In the genomic region with DNA sequence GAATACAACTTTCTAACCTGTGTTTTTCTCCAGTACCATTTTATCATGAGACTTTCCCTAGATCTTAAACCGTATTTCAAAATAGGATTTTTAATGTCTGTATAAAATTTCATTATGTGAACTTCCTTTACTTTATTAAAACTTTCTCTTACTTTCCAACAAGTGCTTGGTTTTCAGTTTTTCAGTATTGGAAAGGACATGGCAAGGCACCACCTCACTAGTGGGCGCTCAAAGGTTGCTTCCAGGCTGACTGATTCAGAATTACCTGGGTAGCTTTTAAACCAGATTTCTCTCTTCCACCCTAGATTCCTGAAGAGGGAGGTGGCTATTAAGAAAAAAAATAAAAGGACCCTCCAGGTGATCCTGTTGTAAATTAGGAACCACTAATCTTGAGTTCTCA, we compare ENCODE assay signal across 15 cellular contexts.
A peak's percentile ranks its signal among the peaks of the same experiment; 100 is the strongest.
DNase-seq lines count a peak whose midpoint lies in the region; ATAC-seq, FAIRE-seq and TF ChIP-seq lines count a peak whose summit lies in the region.
"Had no signal": no experiment of that assay in that cellular context is flagged by ENCODE, and none has a peak within 500 bp of the region (broad histone marks: within the 10 kb centered on the region; RNA-seq: fewer than 3 reads in every experiment).

No MANE protein-coding gene starts in this region.

- no peak for ATAC-seq in gastroesophageal sphincter
- ATAC-seq: activated naive CD4-positive, alpha-beta T cell treated with anti-CD3 and anti-CD28 coated beads, Interleukin-2, amount 50 U/mL, for 72 hours; K562; left lobe of liver had no signal

- POLR2A ChIA-PET in H1 (lab: Charles Lee; ENCODE audit: partially characterized antibody), result no interaction called here

- CTCF ChIA-PET in H1 (lab: Charles Lee; ENCODE audit: partially characterized antibody), result interaction anchor here (0.7 to 1.5 kb wide), 7 partner anchors 33 to 768 kb away, joined by 3 to 4 read pairs (median 3); no protein-coding TSS in a partner anchor

- no peak overlapping the region for H3K56ac ChIP-seq in H1 (replicated peaks; ENCODE audit: insufficient read length, low read depth, low read length)

- TF ChIP-seq POLR2A in H1 (IDR thresholded peaks at IDR 0.05; ENCODE audit: control extremely low read depth in 1 of 2, low read depth in 2 of 2, low read length in 2 of 2) (no peak), gastroesophageal sphincter (IDR thresholded peaks at IDR 0.05) (no peak)

- WGBS in H1 (ENCODE audit: extremely low coverage in 1 of 2, insufficient coverage in 1 of 2, insufficient read length in 1 of 2, insufficient replicate concordance in 2 of 2, low coverage in 1 of 2, low lambda C conversion rate in 2 of 2, missing lambda C conversion rate in 1 of 2), 2 experiments, result 22% methylated on average over 2 of the region's 2 CpGs; no CpG with 5 or more reads in 1 of the 2 experiments
- 68 to 94% methylated on average over 2 of the region's 2 CpGs for WGBS in gastroesophageal sphincter (ENCODE audit: low coverage in 1 of 2), 2 donors

- TF ChIP-seq CTCF in 22Rv1 (IDR thresholded peaks at IDR 0.05) (peak; percentile 49), H1 (IDR thresholded peaks at IDR 0.05; ENCODE audit: control extremely low read depth in 1 of 3, insufficient read depth in 1 of 3, low read depth in 1 of 3, low read length in 3 of 3) (peak; percentile 37 to 54 (median 50)), osteoblast (IDR thresholded peaks at IDR 0.05; ENCODE audit: extremely low read depth, low read depth, low read length) (no peak), gastroesophageal sphincter (IDR thresholded peaks at IDR 0.05) (no peak)

- no peak for TF ChIP-seq EP300 in H1 (IDR thresholded peaks at IDR 0.05; ENCODE audit: borderline replicate concordance in 1 of 2, low read depth in 2 of 2, low read length in 2 of 2)
- no peak for TF ChIP-seq EP300 in gastroesophageal sphincter (IDR thresholded peaks at IDR 0.05)

- no peak overlapping the region for H2BK120ac ChIP-seq in H1 (replicated peaks; ENCODE audit: low read depth, low read length)

- H2BK20ac ChIP-seq in H1 (ENCODE audit: low read length), result no peak overlapping the region

- no peak overlapping the region for H3K4me2 ChIP-seq in H1 (ENCODE audit: insufficient read depth in 1 of 2, low read depth in 2 of 2, low read length in 2 of 2)
- no peak overlapping the region for H3K4me2 ChIP-seq in osteoblast (ENCODE audit: insufficient read depth, low read length)

- H4K20me1 ChIP-seq in H1 (replicated peaks in 1 of 2; ENCODE audit: control insufficient read depth in 1 of 2, insufficient read depth in 2 of 2, low read length in 2 of 2) (no peaks in the 10 kb centered on the region), osteoblast (ENCODE audit: insufficient read depth, low read length) (no peaks in the 10 kb centered on the region)

- H4K8ac ChIP-seq in H1 (ENCODE audit: extremely low read depth, insufficient read depth, low read length), result no peak overlapping the region

- no peaks in the 10 kb centered on the region for H3K9me3 ChIP-seq in H1 (ENCODE audit: insufficient read depth in 2 of 2, low read depth in 1 of 2, low read length in 1 of 2)
- no peaks in the 10 kb centered on the region for H3K9me3 ChIP-seq in osteoblast (ENCODE audit: low read depth, low read length)
- no peaks in the 10 kb centered on the region for H3K9me3 ChIP-seq in gastroesophageal sphincter
- H3K9me3 ChIP-seq: tibial nerve had no signal

- no peak overlapping the region for H3K9ac ChIP-seq in H1 (replicated peaks in 1 of 4; ENCODE audit: extremely low read depth in 1 of 4, low read depth in 3 of 4, low read length in 3 of 4)

- no peak overlapping the region for H3K23ac ChIP-seq in H1 (ENCODE audit: insufficient read length)

- no peak overlapping the region for H2AK5ac ChIP-seq in H1 (ENCODE audit: low read depth, low read length)

- H2BK12ac ChIP-seq in H1 (ENCODE audit: low read depth, low read length), result no peak overlapping the region

- no peak overlapping the region for H3K18ac ChIP-seq in H1 (ENCODE audit: extremely low read depth, low read length)

- no peaks in the 10 kb centered on the region; the same call in 1 of the 2 replicates for H3K23me2 ChIP-seq in H1 (ENCODE audit: low read depth, low read length)

- DNase-seq in Daoy (ENCODE audit: low read depth), result peak; percentile 13
- peak; percentile 61 for DNase-seq in NCI-H146 treated with DMSO at 0.1 percent for 48 hours (lab: John Stamatoyannopoulos, UW; ENCODE audit: unreplicated experiment)
- no peak for DNase-seq in H1 (ENCODE audit: low read depth in 1 of 2, low spot score in 2 of 2)
- DNase-seq in osteoblast (ENCODE audit: insufficient read length, low spot score, missing footprints), result no peak
- no peak for DNase-seq in hippocampal formation (lab: John Stamatoyannopoulos, UW)
- DNase-seq in activated T-cell treated with anti-CD3 and anti-CD28 coated beads, Interleukin-2, amount 50 U/mL, for 1 hour, result no peak
- DNase-seq: activated B cell treated with CpG ODN at 0.5 μM for 24 hours, DMS79, NCI-H1930 had no signal

- H3K79me2 ChIP-seq in H1 (ENCODE audit: control insufficient read depth in 1 of 2, insufficient read depth in 2 of 2, low read length in 2 of 2) (no peaks in the 10 kb centered on the region), osteoblast (ENCODE audit: insufficient read depth, low read length) (no peaks in the 10 kb centered on the region)

- H2BK5ac ChIP-seq in H1 (ENCODE audit: low read depth, low read length), result no peak overlapping the region

- H3K4me1 ChIP-seq in H1 (replicated peaks in 1 of 4; ENCODE audit: control insufficient read depth in 3 of 4, insufficient read depth in 4 of 4, low read length in 3 of 4) (peaks cover 0 to 5% (median 3%) of the 10 kb centered on the region in 4 experiments; a peak in 4 of 7 replicates), osteoblast (ENCODE audit: insufficient read depth, low read length) (no peaks in the 10 kb centered on the region), gastroesophageal sphincter (no peaks in the 10 kb centered on the region)
- H3K4me1 ChIP-seq: tibial nerve had no signal

- no peak overlapping the region for H4K91ac ChIP-seq in H1 (replicated peaks; ENCODE audit: insufficient read length, low read length)

- no peaks in the 10 kb centered on the region for H3K79me1 ChIP-seq in H1 (ENCODE audit: low read depth, low read length)

- H2AFZ ChIP-seq in H1 (ENCODE audit: low read length), result no peak overlapping the region
- H2AFZ ChIP-seq in osteoblast (ENCODE audit: low read length), result no peak overlapping the region

- no peak overlapping the region for H2BK15ac ChIP-seq in H1 (ENCODE audit: low read length)

- FAIRE-seq in H1 (lab: Jason Lieb, UNC), result no peak
- FAIRE-seq: K562 had no signal

- H3K27me3 ChIP-seq in H1 (replicated peaks in 1 of 4; ENCODE audit: control insufficient read depth in 3 of 4, extremely low read depth in 1 of 4, insufficient read depth in 3 of 4, low read length in 3 of 4), result no peaks in the 10 kb centered on the region
- no peaks in the 10 kb centered on the region for H3K27me3 ChIP-seq in osteoblast (ENCODE audit: insufficient read depth, low read length)
- H3K27me3 ChIP-seq in gastroesophageal sphincter, result no peaks in the 10 kb centered on the region
- H3K27me3 ChIP-seq: tibial nerve had no signal

- no peak overlapping the region for H3K4me3 ChIP-seq in H1 (ENCODE audit: extremely low read depth in 1 of 4, insufficient read depth in 2 of 4, low read depth in 3 of 4, low read length in 4 of 4)
- H3K4me3 ChIP-seq in osteoblast (ENCODE audit: insufficient read depth, low read length), result no peak overlapping the region
- H3K4me3 ChIP-seq in gastroesophageal sphincter, result no peak overlapping the region
- H3K4me3 ChIP-seq: K562, tibial nerve had no signal

- TF ChIP-seq RAD21 in H1 (IDR thresholded peaks at IDR 0.05 in 1 of 2, conservative IDR thresholded peaks at IDR 0.05 in 1 of 2; ENCODE audit: low read depth in 2 of 2, low read length in 2 of 2), result peak; percentile 77 to 81

- H4K5ac ChIP-seq in H1 (ENCODE audit: insufficient read length, low read depth, low read length), result no peak overlapping the region

- H3K4ac ChIP-seq in H1 (replicated peaks; ENCODE audit: insufficient read length, low read depth, low read length), result no peak overlapping the region

- H3K27ac ChIP-seq in 22Rv1 (no peak overlapping the region), H1 (ENCODE audit: low read depth, low read length) (no peak overlapping the region), osteoblast (ENCODE audit: low read depth, low read length) (no peak overlapping the region), gastroesophageal sphincter (no peak overlapping the region)
- H3K27ac ChIP-seq: tibial nerve had no signal

- no peak overlapping the region for H3K14ac ChIP-seq in H1 (ENCODE audit: insufficient read length)

- H3K36me3 ChIP-seq in H1 (ENCODE audit: control insufficient read depth in 2 of 4, insufficient read depth in 4 of 4, low read length in 3 of 4) (no peaks in the 10 kb centered on the region), osteoblast (ENCODE audit: insufficient read depth, low read length) (no peaks in the 10 kb centered on the region), gastroesophageal sphincter (no peaks in the 10 kb centered on the region)
- H3K36me3 ChIP-seq: tibial nerve had no signal

Comparison
In these comparisons a context has a peak if more than half of its experiments do, and no peak if none do; other contexts are left out.
1. CTCF ChIP-seq: peak in 22Rv1 (single experiment) and H1 (3 of 3); none in osteoblast (single experiment) and gastroesophageal sphincter (0 of 4).
2. DNase-seq: peak in Daoy (single experiment) and NCI-H146 treated with DMSO at 0.1 percent for 48 hours (single experiment); none in H1 (0 of 2), osteoblast (single experiment), hippocampal formation (0 of 2) and activated T-cell treated with anti-CD3 and anti-CD28 coated beads, Interleukin-2, amount 50 U/mL, for 1 hour (single experiment).